15 cellular contexts compared by ENCODE assay signal in the genomic region with DNA sequence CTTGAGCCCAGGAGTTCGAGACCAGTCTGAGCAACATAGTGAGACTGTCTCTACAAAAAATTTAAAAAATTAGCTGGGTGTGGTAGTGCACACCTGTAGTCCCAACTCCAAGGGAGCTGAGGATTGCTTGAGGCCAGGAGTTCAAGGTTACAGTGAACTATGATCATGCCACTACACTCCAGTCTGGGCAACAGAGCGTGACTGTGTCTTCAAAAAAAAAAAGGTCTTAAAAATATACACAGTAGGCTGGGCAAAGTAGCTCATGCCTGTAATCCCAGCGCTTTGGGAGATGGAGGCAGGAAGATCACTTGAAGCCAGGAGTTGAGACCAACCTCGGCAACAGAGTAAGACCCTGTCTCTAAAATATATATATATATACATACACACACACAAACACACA. TPM values are rescaled to one million over a fixed set of nuclear protein-coding genes. Genes with fewer than 3 reads are reported as not detected.
A peak's percentile ranks its signal among the peaks of the same experiment; 100 is the strongest.
DNase-seq lines count a peak whose midpoint lies in the region; ATAC-seq and TF ChIP-seq lines count a peak whose summit lies in the region.
"Had no signal": no experiment of that assay in that cellular context is flagged by ENCODE, and none has a peak within 500 bp of the region (broad histone marks: within the 10 kb centered on the region; RNA-seq: fewer than 3 reads in every experiment).

No MANE protein-coding gene starts in this region.

- H3K4me1 Mint-ChIP-seq in activated naive CD4-positive, alpha-beta T cell treated with anti-CD3 and anti-CD28 coated beads, Interleukin-2, amount 50 U/mL, for 24 hours, result peaks cover 68% of the 10 kb centered on the region
- H3K4me1 Mint-ChIP-seq in activated B cell treated with CpG ODN at 0.5 μM for 24 hours, result peaks cover 58% of the 10 kb centered on the region
- peaks cover 54 to 63% of the 10 kb centered on the region in 2 donors for H3K4me1 Mint-ChIP-seq in immature natural killer cell
- H3K4me1 Mint-ChIP-seq: mesothelial cell of epicardium had no signal

- CTCF ChIA-PET in activated B cell treated with CpG ODN at 0.5 μM for 24 hours (lab: Charles Lee), result interaction anchor here (1.5 to 2.6 kb wide), 4 partner anchors 9 to 27 kb away, joined by 3 to 8 read pairs (median 4); partner anchors contain the start of gene ARPC4

- POLR2A ChIA-PET in activated B cell treated with CpG ODN at 0.5 μM for 24 hours (lab: Charles Lee), result interaction anchor here (0.8 to 5.6 kb wide), 8 partner anchors 9 to 152 kb away, joined by 3 to 133 read pairs (median 6); partner anchors contain the start of genes ARPC4, CAMK1, CRELD1 and OGG1

- TF ChIP-seq CTCF in activated B cell treated with CpG ODN at 0.5 μM for 24 hours (IDR thresholded peaks at IDR 0.05), result no peak

- peaks cover 3% of the 10 kb centered on the region for H3K9me3 Mint-ChIP-seq in activated naive CD4-positive, alpha-beta T cell treated with anti-CD3 and anti-CD28 coated beads, Interleukin-2, amount 50 U/mL, for 24 hours
- H3K9me3 Mint-ChIP-seq in activated B cell treated with CpG ODN at 0.5 μM for 24 hours (no peaks in the 10 kb centered on the region), immature natural killer cell (no peaks in the 10 kb centered on the region)
- H3K9me3 Mint-ChIP-seq: mesothelial cell of epicardium had no signal

- ATAC-seq in activated B cell treated with CpG ODN at 0.5 μM for 24 hours (ENCODE audit: low read depth), result no peak

- no peak for DNase-seq in activated naive CD4-positive, alpha-beta T cell treated with Interleukin-2 at 50 U/mL for 16 hours
- DNase-seq in activated B cell treated with CpG ODN at 0.5 μM for 24 hours (no peak), immature natural killer cell (no peak), putamen (ENCODE audit: low spot score) (no peak), NCI-H2029 (lab: John Stamatoyannopoulos, UW) (no peak)
- no peak for DNase-seq in stimulated activated CD4-positive, alpha-beta T cell treated with anti-CD3 and anti-CD28 coated beads, Interleukin-2, amount 100 ng/mL, for 24 hours
- DNase-seq: HCEC 1CT; NCI-H187 treated with DMSO at 0.1 percent for 48 hours; NCI-H526 treated with DMSO at 0.1 percent for 48 hours; stimulated activated CD4-positive, alpha-beta T cell treated with anti-CD3 and anti-CD28 coated beads, Interleukin-15, amount 100 ng/mL, for 24 hours; T-helper 9 cell; trophoblast cell had no signal

- no peaks in the 10 kb centered on the region for H3K27me3 Mint-ChIP-seq in activated naive CD4-positive, alpha-beta T cell treated with anti-CD3 and anti-CD28 coated beads, Interleukin-2, amount 50 U/mL, for 24 hours
- H3K27me3 Mint-ChIP-seq in activated B cell treated with CpG ODN at 0.5 μM for 24 hours (no peaks in the 10 kb centered on the region), immature natural killer cell (ENCODE audit: low read depth in 3 of 3) (peaks cover 4 to 9% (median 6%) of the 10 kb centered on the region in 3 donors)

- peak overlapping the region; percentile 97 for H3K27ac Mint-ChIP-seq in activated naive CD4-positive, alpha-beta T cell treated with anti-CD3 and anti-CD28 coated beads, Interleukin-2, amount 50 U/mL, for 24 hours
- H3K27ac Mint-ChIP-seq in activated B cell treated with CpG ODN at 0.5 μM for 24 hours, result peak overlapping the region; percentile 88
- H3K27ac Mint-ChIP-seq in immature natural killer cell, result peak overlapping the region; percentile 90 to 96 (median 94)
- H3K27ac Mint-ChIP-seq: mesothelial cell of epicardium had no signal

- intact Hi-C loops in activated B cell treated with CpG ODN at 0.5 μM for 24 hours (cut with micrococcal nuclease), result loop anchor here (1.0 to 2.0 kb wide), 2 partner anchors 11 to 14 kb away; partner anchors contain the start of gene TADA3

- H3K4me3 Mint-ChIP-seq in activated naive CD4-positive, alpha-beta T cell treated with anti-CD3 and anti-CD28 coated beads, Interleukin-2, amount 50 U/mL, for 24 hours, result no peak overlapping the region
- H3K4me3 Mint-ChIP-seq in activated B cell treated with CpG ODN at 0.5 μM for 24 hours (peak overlapping the region; percentile 32), immature natural killer cell (peak overlapping the region; percentile 42 to 69 (median 68))
- H3K4me3 Mint-ChIP-seq: mesothelial cell of epicardium had no signal

- peaks cover 11% of the 10 kb centered on the region for H3K36me3 Mint-ChIP-seq in activated naive CD4-positive, alpha-beta T cell treated with anti-CD3 and anti-CD28 coated beads, Interleukin-2, amount 50 U/mL, for 24 hours
- peaks cover 30% of the 10 kb centered on the region for H3K36me3 Mint-ChIP-seq in activated B cell treated with CpG ODN at 0.5 μM for 24 hours (ENCODE audit: low read depth)
- H3K36me3 Mint-ChIP-seq in immature natural killer cell, result peaks cover 8 to 26% (median 9%) of the 10 kb centered on the region in 3 donors

- H3K27ac ChIP-seq in temporal lobe (ENCODE audit: low read depth, low read length), result peak overlapping the region; percentile 41

RNA-seq across cellular contexts. Expression of gene CAMK1, which starts 11.2 kb away (rescaled TPM):
- total RNA-seq in activated B cell treated with CpG ODN at 0.5 μM for 24 hours (0.69 and 1.7 TPM in 2 replicates), temporal lobe (39.8 TPM)
- 10 to 100 TPM; 15.4 to 29.0 (median 19.2) TPM for polyA plus RNA-seq in immature natural killer cell

RNA-seq across cellular contexts. Expression of gene TADA3, which starts 11.4 kb away (rescaled TPM):
- total RNA-seq in activated B cell treated with CpG ODN at 0.5 μM for 24 hours (43.8 and 44.7 TPM in 2 replicates), temporal lobe (42.3 TPM)
- 100 to 1,000 TPM in 1 of 3 donors, 10 to 100 TPM in 2; 58.1 to 121 (median 73.6) TPM for polyA plus RNA-seq in immature natural killer cell

RNA-seq across cellular contexts. Expression of gene ARPC4, which starts 12.0 kb away (rescaled TPM):
- total RNA-seq in activated B cell treated with CpG ODN at 0.5 μM for 24 hours, result 315 and 338 TPM in 2 replicates
- 100 to 1,000 TPM; 378 to 470 (median 428) TPM for polyA plus RNA-seq in immature natural killer cell
- 101 TPM for total RNA-seq in temporal lobe

RNA-seq across cellular contexts. Expression of gene TTLL3, which starts 29.1 kb away (rescaled TPM):
- total RNA-seq in activated B cell treated with CpG ODN at 0.5 μM for 24 hours (51.4 and 61.9 TPM in 2 replicates), temporal lobe (19.7 TPM)
- polyA plus RNA-seq in immature natural killer cell, result 10 to 100 TPM in 1 of 3 donors, 1 to 10 TPM in 2; 4.2 to 10.1 (median 5.0) TPM

RNA-seq across cellular contexts. Expression of gene OGG1, which starts 31.2 kb away (rescaled TPM):
- total RNA-seq in activated B cell treated with CpG ODN at 0.5 μM for 24 hours (43.5 and 60.7 TPM in 2 replicates), temporal lobe (51.9 TPM)
- 10 to 100 TPM; 30.3 to 57.3 (median 44.4) TPM for polyA plus RNA-seq in immature natural killer cell

Comparison
In these comparisons a context has a peak if more than half of its experiments do, and no peak if none do; other contexts are left out.
1. RNA of gene CAMK1, which starts 11.2 kb away (total RNA-seq): 39.8 TPM in temporal lobe (single experiment); 0.69 to 1.7 TPM in activated B cell treated with CpG ODN at 0.5 μM for 24 hours; every median in the first group is over 10 times any median in the second.
2. Peak in every context shown above with its lines, with median percentiles within 50 percentile points of each other: H3K27ac Mint-ChIP-seq.